8 cellular contexts compared by ENCODE assay signal in genomic region chr7:116138202-116138801, GRCh38.
DNase-seq lines count a peak whose midpoint lies in the region; ATAC-seq and TF ChIP-seq lines count a peak whose summit lies in the region.

No MANE protein-coding gene starts in this region.

- H3K27me3 ChIP-seq in heart left ventricle: no peaks in the 10 kb centered on the region

- no peak overlapping the region for H3K4me3 Mint-ChIP-seq in activated CD8-positive, alpha-beta T cell treated with anti-CD3 and anti-CD28 coated beads, Interleukin-2, amount 10 ng/mL, durations not matched to agents 7 days and 5 days
- H3K4me3 Mint-ChIP-seq in activated CD4-positive, alpha-beta memory T cell treated with anti-CD3 and anti-CD28 coated beads, Interleukin-2, amount 10 ng/mL, durations not matched to agents 7 days and 5 days: no peak overlapping the region

- 9 to 12% (median 10%) methylated on average over 2 of the region's 2 CpGs for WGBS in heart left ventricle, 4 donors

- POLR2A ChIA-PET in activated CD8-positive, alpha-beta T cell treated with anti-CD3 and anti-CD28 coated beads, Interleukin-2, amount 10 ng/mL, durations not matched to agents 7 days and 5 days (lab: Charles Lee): no interaction called here
- POLR2A ChIA-PET in activated CD4-positive, alpha-beta memory T cell treated with anti-CD3 and anti-CD28 coated beads, Interleukin-2, amount 10 ng/mL, durations not matched to agents 7 days and 5 days (lab: Charles Lee): no interaction called here

- CTCF ChIA-PET in activated CD8-positive, alpha-beta T cell treated with anti-CD3 and anti-CD28 coated beads, Interleukin-2, amount 10 ng/mL, durations not matched to agents 7 days and 5 days (lab: Charles Lee): interaction anchor here (0.6 to 2.5 kb wide), 36 partner anchors 9 to 464 kb away, joined by 3 to 29 read pairs (median 4); partner anchors contain the start of gene TES
- CTCF ChIA-PET in activated CD4-positive, alpha-beta memory T cell treated with anti-CD3 and anti-CD28 coated beads, Interleukin-2, amount 10 ng/mL, durations not matched to agents 7 days and 5 days (lab: Charles Lee): interaction anchor here (0.7 to 2.2 kb wide), 7 partner anchors 10 to 388 kb away, joined by 3 to 12 read pairs (median 4); no protein-coding TSS in a partner anchor

- H3K27me3 Mint-ChIP-seq in activated CD8-positive, alpha-beta T cell treated with anti-CD3 and anti-CD28 coated beads, Interleukin-2, amount 10 ng/mL, durations not matched to agents 7 days and 5 days (ENCODE audit: low read depth): peaks cover 16% of the 10 kb centered on the region
- H3K27me3 Mint-ChIP-seq in activated CD4-positive, alpha-beta memory T cell treated with anti-CD3 and anti-CD28 coated beads, Interleukin-2, amount 10 ng/mL, durations not matched to agents 7 days and 5 days: peaks cover 15% of the 10 kb centered on the region

- in situ Hi-C loops in Caki2 (cut with HindIII; ENCODE audit: low pct_unique_long_range_greater_than_20kb, low sequenced_read_pairs): no loop called here

- H3K4me1 Mint-ChIP-seq in activated CD8-positive, alpha-beta T cell treated with anti-CD3 and anti-CD28 coated beads, Interleukin-2, amount 10 ng/mL, durations not matched to agents 7 days and 5 days (ENCODE audit: low read depth): peaks cover 34% of the 10 kb centered on the region
- H3K4me1 Mint-ChIP-seq in activated CD4-positive, alpha-beta memory T cell treated with anti-CD3 and anti-CD28 coated beads, Interleukin-2, amount 10 ng/mL, durations not matched to agents 7 days and 5 days: peaks cover 15% of the 10 kb centered on the region

- H3K27ac Mint-ChIP-seq in activated CD8-positive, alpha-beta T cell treated with anti-CD3 and anti-CD28 coated beads, Interleukin-2, amount 10 ng/mL, durations not matched to agents 7 days and 5 days: no peak overlapping the region
- no peak overlapping the region for H3K27ac Mint-ChIP-seq in activated CD4-positive, alpha-beta memory T cell treated with anti-CD3 and anti-CD28 coated beads, Interleukin-2, amount 10 ng/mL, durations not matched to agents 7 days and 5 days

- ATAC-seq in GM18868 (IDR thresholded peaks at IDR 0.05; ENCODE audit: unreplicated experiment) (peak; percentile 88), HG03025 (IDR thresholded peaks at IDR 0.05; ENCODE audit: low FRiP score, unreplicated experiment) (peak; percentile 94), heart left ventricle (peak; percentile 63 to 88 (median 84))
- ATAC-seq in activated CD8-positive, alpha-beta T cell treated with anti-CD3 and anti-CD28 coated beads, Interleukin-2, amount 10 ng/mL, durations not matched to agents 7 days and 5 days: peak; percentile 92

- TF ChIP-seq CTCF in heart left ventricle (IDR thresholded peaks at IDR 0.05): peak; percentile 64 to 86 (median 77)

- peak; percentile 35 for DNase-seq in Caki2 (ENCODE audit: low read depth)
- peak; percentile 0 for DNase-seq in NCI-H2029 (lab: John Stamatoyannopoulos, UW)
- peak; percentile 64 for DNase-seq in activated CD8-positive, alpha-beta T cell treated with anti-CD3 and anti-CD28 coated beads, Interleukin-2, amount 10 ng/mL, durations not matched to agents 7 days and 5 days
- no peak for DNase-seq in heart left ventricle
- DNase-seq in retina: peak; percentile 31
- no peak for DNase-seq in activated CD4-positive, alpha-beta memory T cell treated with anti-CD3 and anti-CD28 coated beads, Interleukin-2, amount 10 ng/mL, durations not matched to agents 7 days and 5 days

- TF ChIP-seq POLR2A in heart left ventricle (IDR thresholded peaks at IDR 0.05): no peak

- intact Hi-C loops in heart left ventricle (cut with DNase I): loop anchor here in 2 of 10 donors (2.0 kb wide), 2 partner anchors 94 to 98 kb away; no protein-coding TSS in a partner anchor

- peaks cover 0 to 9% (median 0%) of the 10 kb centered on the region in 12 donors for H3K4me1 ChIP-seq in heart left ventricle

- no peaks in the 10 kb centered on the region for H3K9me3 ChIP-seq in heart left ventricle

- H3K9me3 Mint-ChIP-seq in activated CD8-positive, alpha-beta T cell treated with anti-CD3 and anti-CD28 coated beads, Interleukin-2, amount 10 ng/mL, durations not matched to agents 7 days and 5 days (ENCODE audit: insufficient read depth): peaks cover 9% of the 10 kb centered on the region
- H3K9me3 Mint-ChIP-seq in activated CD4-positive, alpha-beta memory T cell treated with anti-CD3 and anti-CD28 coated beads, Interleukin-2, amount 10 ng/mL, durations not matched to agents 7 days and 5 days: no peaks in the 10 kb centered on the region

- H3K36me3 Mint-ChIP-seq in activated CD8-positive, alpha-beta T cell treated with anti-CD3 and anti-CD28 coated beads, Interleukin-2, amount 10 ng/mL, durations not matched to agents 7 days and 5 days (ENCODE audit: low read depth): peaks cover 17% of the 10 kb centered on the region
- H3K36me3 Mint-ChIP-seq in activated CD4-positive, alpha-beta memory T cell treated with anti-CD3 and anti-CD28 coated beads, Interleukin-2, amount 10 ng/mL, durations not matched to agents 7 days and 5 days (ENCODE audit: low read depth): peaks cover 3% of the 10 kb centered on the region

- no peaks in the 10 kb centered on the region for H3K36me3 ChIP-seq in heart left ventricle

- peak overlapping the region in 1 of 12 donors; percentile 64 for H3K27ac ChIP-seq in heart left ventricle

- H3K4me3 ChIP-seq in heart left ventricle: no peak overlapping the region

Comparison
In these comparisons a context has a peak if more than half of its experiments do, and no peak if none do; other contexts are left out.
1. DNase-seq: peak in Caki2 (single experiment), NCI-H2029 (single experiment), activated CD8-positive, alpha-beta T cell treated with anti-CD3 and anti-CD28 coated beads, Interleukin-2, amount 10 ng/mL, durations not matched to agents 7 days and 5 days (single experiment) and retina (single experiment); none in heart left ventricle (0 of 5) and activated CD4-positive, alpha-beta memory T cell treated with anti-CD3 and anti-CD28 coated beads, Interleukin-2, amount 10 ng/mL, durations not matched to agents 7 days and 5 days (single experiment).
2. Peak in every context shown above with its lines, with median percentiles within 50 percentile points of each other: ATAC-seq.